Comparison of ENCODE assay signal across 18 cellular contexts in genomic region chr18:22847867-22848451, GRCh38.
A peak's percentile ranks its signal among the peaks of the same experiment; 100 is the strongest.
DNase-seq lines count a peak whose midpoint lies in the region; ATAC-seq and TF ChIP-seq lines count a peak whose summit lies in the region.
"Had no signal": no experiment of that assay in that cellular context is flagged by ENCODE, and none has a peak within 500 bp of the region (broad histone marks: within the 10 kb centered on the region; RNA-seq: fewer than 3 reads in every experiment).

No MANE protein-coding gene starts in this region.

- no peaks in the 10 kb centered on the region for H3K36me3 Mint-ChIP-seq in MCF 10A (ENCODE audit: insufficient read depth, unreplicated experiment)

- ATAC-seq in lower lobe of right lung (no peak), GM19324 (IDR thresholded peaks at IDR 0.05; ENCODE audit: low FRiP score, unreplicated experiment) (no peak), HG03457 (IDR thresholded peaks at IDR 0.05; ENCODE audit: unreplicated experiment) (no peak)
- ATAC-seq: A549 had no signal

- H3K4me3 ChIP-seq in ACC112 (ENCODE audit: low read depth, low read length) (peak overlapping the region; percentile 3; the same call in 1 of the 2 replicates), lower lobe of right lung (no peak overlapping the region), MG63 (no peak overlapping the region)
- H3K4me3 ChIP-seq: A549, HAP-1, PC-9 had no signal

- H3K27me3 ChIP-seq in ACC112 (ENCODE audit: insufficient read depth, low read length), result no peaks in the 10 kb centered on the region
- no peaks in the 10 kb centered on the region for H3K27me3 ChIP-seq in lower lobe of right lung (ENCODE audit: low read depth)
- peaks cover 2% of the 10 kb centered on the region; the same call in 1 of the 2 replicates for H3K27me3 ChIP-seq in MG63

- no TSS peak for BruUV-seq in MCF 10A (replicated peaks; lab: Mats Ljungman, UMichigan)

- no peaks in the 10 kb centered on the region for H3K9me3 Mint-ChIP-seq in MCF 10A (ENCODE audit: unreplicated experiment)
- H3K9me3 Mint-ChIP-seq: CD4-positive, alpha-beta T cell; IgD-negative memory B cell had no signal

- POLR2A ChIA-PET in MCF 10A (lab: Yijun Ruan, JAX), result interaction anchor here (0.6 to 5.3 kb wide), 25 partner anchors 9 to 575 kb away, joined by 3 to 76 read pairs (median 5); partner anchors contain the start of gene RBBP8

- H2AFZ ChIP-seq in ACC112 (ENCODE audit: low read length, unreplicated experiment), result peak overlapping the region; percentile 55
- H2AFZ ChIP-seq: PC-9 had no signal

- H3K27ac ChIP-seq in ACC112 (ENCODE audit: low read depth, low read length) (peak overlapping the region; percentile 63), lower lobe of right lung (peak overlapping the region; percentile 15)
- H3K27ac ChIP-seq: A549, PC-9 had no signal

- H3K4me1 ChIP-seq in ACC112 (ENCODE audit: control insufficient read depth, insufficient read depth, low read length, unreplicated experiment), result peaks cover 42% of the 10 kb centered on the region
- H3K4me1 ChIP-seq in lower lobe of right lung, result peaks cover 13% of the 10 kb centered on the region
- H3K4me1 ChIP-seq: HAP-1 had no signal

- peak overlapping the region; percentile 71 for H3K27ac Mint-ChIP-seq in MCF 10A (ENCODE audit: low read depth, unreplicated experiment)
- H3K27ac Mint-ChIP-seq: CD4-positive, alpha-beta T cell; IgD-negative memory B cell had no signal

- no peak for TF ChIP-seq CTCF in MCF 10A (IDR thresholded peaks at IDR 0.05; ENCODE audit: unreplicated experiment)
- TF ChIP-seq CTCF in lower lobe of right lung (IDR thresholded peaks at IDR 0.05), result no peak

- H3K79me2 ChIP-seq in ACC112 (ENCODE audit: control insufficient read depth, insufficient read depth, low read length, unreplicated experiment), result no peaks in the 10 kb centered on the region

- peaks cover 49% of the 10 kb centered on the region for H3K4me1 Mint-ChIP-seq in MCF 10A (ENCODE audit: insufficient read depth, unreplicated experiment)
- H3K4me1 Mint-ChIP-seq: IgD-negative memory B cell had no signal

- H3K27me3 Mint-ChIP-seq in MCF 10A (ENCODE audit: insufficient read depth, unreplicated experiment), result no peaks in the 10 kb centered on the region
- H3K27me3 Mint-ChIP-seq: IgD-negative memory B cell had no signal

- H3K4me3 Mint-ChIP-seq in MCF 10A (ENCODE audit: unreplicated experiment), result peak overlapping the region; percentile 14
- H3K4me3 Mint-ChIP-seq: CD4-positive, alpha-beta T cell; IgD-negative memory B cell had no signal

- intact Hi-C loops in MCF 10A (cut with micrococcal nuclease) (loop anchor here (2.0 to 5.0 kb wide), 2 partner anchors 36 to 85 kb away; partner anchors contain the start of gene RBBP8), lower lobe of right lung (cut with DNase I) (no loop called here)

- H3K36me3 ChIP-seq in ACC112 (ENCODE audit: insufficient read depth, low read length) (no peaks in the 10 kb centered on the region), lower lobe of right lung (no peaks in the 10 kb centered on the region), MG63 (no peaks in the 10 kb centered on the region)
- H3K36me3 ChIP-seq: HAP-1 had no signal

- CTCF ChIA-PET in MCF 10A (lab: Yijun Ruan, JAX), result interaction anchor here (0.7 to 4.7 kb wide), 11 partner anchors 10 to 136 kb away, joined by 3 to 42 read pairs (median 6); no protein-coding TSS in a partner anchor

- H3K9me3 ChIP-seq in lower lobe of right lung (no peaks in the 10 kb centered on the region), MG63 (no peaks in the 10 kb centered on the region)
- H3K9me3 ChIP-seq: A549, HAP-1 had no signal

- DNase-seq in HCEC 1CT, result peak; percentile 15
- DNase-seq in MCF 10A (ENCODE audit: unreplicated experiment), result no peak
- DNase-seq in lower lobe of right lung, result no peak
- DNase-seq in MG63, result no peak
- DNase-seq in putamen (ENCODE audit: low spot score), result no peak
- DNase-seq: Calu3; CD4-positive, alpha-beta T cell; DMS79; NCI-H1092; NCI-H446; NCI-H748 treated with DMSO at 0.1 percent for 48 hours had no signal
